Comparison of ENCODE assay signal across 1 cellular context in the genomic region with DNA sequence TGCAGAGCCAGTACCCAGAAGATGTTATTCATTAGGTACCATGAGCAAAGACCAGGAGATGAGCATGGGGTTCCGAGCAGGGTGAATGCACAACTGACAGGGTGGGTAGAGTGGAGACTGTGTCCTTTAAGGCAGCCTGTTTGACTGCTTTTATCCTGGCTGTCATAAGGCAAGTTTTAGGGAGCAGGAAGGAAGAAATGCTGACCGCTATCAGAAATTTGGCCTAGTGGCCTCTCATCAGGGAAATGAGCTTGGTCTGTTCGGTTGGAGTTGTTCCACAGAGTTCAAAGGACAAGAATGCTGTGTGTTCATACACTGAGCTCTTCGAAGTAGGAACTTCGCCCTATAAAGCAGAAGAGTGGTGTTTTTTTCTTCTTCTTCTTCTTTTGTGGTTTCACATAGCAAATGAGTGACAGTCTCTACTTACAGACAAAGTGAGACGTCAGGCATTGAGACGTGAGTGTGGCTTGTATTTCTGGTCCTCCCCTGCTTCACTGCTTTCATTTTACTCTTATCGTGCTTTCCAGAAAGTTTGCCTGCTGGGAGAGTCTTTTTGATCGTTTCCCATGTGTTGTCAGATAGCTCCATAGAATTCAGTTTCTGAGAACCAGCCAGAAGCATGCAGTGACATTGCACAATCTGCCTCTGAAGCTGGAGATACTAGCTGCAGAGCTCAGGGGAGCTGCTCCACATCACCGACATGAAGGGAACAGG.
A peak's percentile ranks its signal among the peaks of the same experiment; 100 is the strongest.
TF ChIP-seq lines count a peak whose summit lies in the region.

A gene with protein sequence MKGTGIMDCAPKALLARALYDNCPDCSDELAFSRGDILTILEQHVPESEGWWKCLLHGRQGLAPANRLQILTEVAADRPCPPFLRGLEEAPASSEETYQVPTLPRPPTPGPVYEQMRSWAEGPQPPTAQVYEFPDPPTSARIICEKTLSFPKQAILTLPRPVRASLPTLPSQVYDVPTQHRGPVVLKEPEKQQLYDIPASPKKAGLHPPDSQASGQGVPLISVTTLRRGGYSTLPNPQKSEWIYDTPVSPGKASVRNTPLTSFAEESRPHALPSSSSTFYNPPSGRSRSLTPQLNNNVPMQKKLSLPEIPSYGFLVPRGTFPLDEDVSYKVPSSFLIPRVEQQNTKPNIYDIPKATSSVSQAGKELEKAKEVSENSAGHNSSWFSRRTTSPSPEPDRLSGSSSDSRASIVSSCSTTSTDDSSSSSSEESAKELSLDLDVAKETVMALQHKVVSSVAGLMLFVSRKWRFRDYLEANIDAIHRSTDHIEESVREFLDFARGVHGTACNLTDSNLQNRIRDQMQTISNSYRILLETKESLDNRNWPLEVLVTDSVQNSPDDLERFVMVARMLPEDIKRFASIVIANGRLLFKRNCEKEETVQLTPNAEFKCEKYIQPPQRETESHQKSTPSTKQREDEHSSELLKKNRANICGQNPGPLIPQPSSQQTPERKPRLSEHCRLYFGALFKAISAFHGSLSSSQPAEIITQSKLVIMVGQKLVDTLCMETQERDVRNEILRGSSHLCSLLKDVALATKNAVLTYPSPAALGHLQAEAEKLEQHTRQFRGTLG (plus strand): TSS at position 502 of the 714 bp plus-strand sequence. CDS start 199 bp downstream, at position 701.

TF ChIP-seq in K562, 482 proteins besides CTCF, POLR2A, EP300 and RAD21 (continued from another document):
- TF ChIP-seq, protein P1, sequence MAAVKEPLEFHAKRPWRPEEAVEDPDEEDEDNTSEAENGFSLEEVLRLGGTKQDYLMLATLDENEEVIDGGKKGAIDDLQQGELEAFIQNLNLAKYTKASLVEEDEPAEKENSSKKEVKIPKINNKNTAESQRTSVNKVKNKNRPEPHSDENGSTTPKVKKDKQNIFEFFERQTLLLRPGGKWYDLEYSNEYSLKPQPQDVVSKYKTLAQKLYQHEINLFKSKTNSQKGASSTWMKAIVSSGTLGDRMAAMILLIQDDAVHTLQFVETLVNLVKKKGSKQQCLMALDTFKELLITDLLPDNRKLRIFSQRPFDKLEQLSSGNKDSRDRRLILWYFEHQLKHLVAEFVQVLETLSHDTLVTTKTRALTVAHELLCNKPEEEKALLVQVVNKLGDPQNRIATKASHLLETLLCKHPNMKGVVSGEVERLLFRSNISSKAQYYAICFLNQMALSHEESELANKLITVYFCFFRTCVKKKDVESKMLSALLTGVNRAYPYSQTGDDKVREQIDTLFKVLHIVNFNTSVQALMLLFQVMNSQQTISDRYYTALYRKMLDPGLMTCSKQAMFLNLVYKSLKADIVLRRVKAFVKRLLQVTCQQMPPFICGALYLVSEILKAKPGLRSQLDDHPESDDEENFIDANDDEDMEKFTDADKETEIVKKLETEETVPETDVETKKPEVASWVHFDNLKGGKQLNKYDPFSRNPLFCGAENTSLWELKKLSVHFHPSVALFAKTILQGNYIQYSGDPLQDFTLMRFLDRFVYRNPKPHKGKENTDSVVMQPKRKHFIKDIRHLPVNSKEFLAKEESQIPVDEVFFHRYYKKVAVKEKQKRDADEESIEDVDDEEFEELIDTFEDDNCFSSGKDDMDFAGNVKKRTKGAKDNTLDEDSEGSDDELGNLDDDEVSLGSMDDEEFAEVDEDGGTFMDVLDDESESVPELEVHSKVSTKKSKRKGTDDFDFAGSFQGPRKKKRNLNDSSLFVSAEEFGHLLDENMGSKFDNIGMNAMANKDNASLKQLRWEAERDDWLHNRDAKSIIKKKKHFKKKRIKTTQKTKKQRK (IDR thresholded peaks at IDR 0.05; ENCODE audit: borderline replicate concordance, low read depth, low read length), result no peak
- TF ChIP-seq, protein P2, sequence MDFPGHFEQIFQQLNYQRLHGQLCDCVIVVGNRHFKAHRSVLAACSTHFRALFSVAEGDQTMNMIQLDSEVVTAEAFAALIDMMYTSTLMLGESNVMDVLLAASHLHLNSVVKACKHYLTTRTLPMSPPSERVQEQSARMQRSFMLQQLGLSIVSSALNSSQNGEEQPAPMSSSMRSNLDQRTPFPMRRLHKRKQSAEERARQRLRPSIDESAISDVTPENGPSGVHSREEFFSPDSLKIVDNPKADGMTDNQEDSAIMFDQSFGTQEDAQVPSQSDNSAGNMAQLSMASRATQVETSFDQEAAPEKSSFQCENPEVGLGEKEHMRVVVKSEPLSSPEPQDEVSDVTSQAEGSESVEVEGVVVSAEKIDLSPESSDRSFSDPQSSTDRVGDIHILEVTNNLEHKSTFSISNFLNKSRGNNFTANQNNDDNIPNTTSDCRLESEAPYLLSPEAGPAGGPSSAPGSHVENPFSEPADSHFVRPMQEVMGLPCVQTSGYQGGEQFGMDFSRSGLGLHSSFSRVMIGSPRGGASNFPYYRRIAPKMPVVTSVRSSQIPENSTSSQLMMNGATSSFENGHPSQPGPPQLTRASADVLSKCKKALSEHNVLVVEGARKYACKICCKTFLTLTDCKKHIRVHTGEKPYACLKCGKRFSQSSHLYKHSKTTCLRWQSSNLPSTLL (IDR thresholded peaks at IDR 0.05), result 0 out of 2 replicates have a peak, but pooled peaks have one; percentile 12
- no peak for TF ChIP-seq MCM5 (IDR thresholded peaks at IDR 0.05; ENCODE audit: low read depth)
- TF ChIP-seq TCF7L2 (IDR thresholded peaks at IDR 0.05; ENCODE audit: low read depth, low read length), result peak; percentile 69; the same call in 1 of the 2 replicates
- TF ChIP-seq, protein P3, sequence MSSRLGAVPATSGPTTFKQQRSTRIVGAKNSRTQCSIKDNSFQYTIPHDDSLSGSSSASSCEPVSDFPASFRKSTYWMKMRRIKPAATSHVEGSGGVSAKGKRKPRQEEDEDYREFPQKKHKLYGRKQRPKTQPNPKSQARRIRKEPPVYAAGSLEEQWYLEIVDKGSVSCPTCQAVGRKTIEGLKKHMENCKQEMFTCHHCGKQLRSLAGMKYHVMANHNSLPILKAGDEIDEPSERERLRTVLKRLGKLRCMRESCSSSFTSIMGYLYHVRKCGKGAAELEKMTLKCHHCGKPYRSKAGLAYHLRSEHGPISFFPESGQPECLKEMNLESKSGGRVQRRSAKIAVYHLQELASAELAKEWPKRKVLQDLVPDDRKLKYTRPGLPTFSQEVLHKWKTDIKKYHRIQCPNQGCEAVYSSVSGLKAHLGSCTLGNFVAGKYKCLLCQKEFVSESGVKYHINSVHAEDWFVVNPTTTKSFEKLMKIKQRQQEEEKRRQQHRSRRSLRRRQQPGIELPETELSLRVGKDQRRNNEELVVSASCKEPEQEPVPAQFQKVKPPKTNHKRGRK (tag; IDR thresholded peaks at IDR 0.05), result no peak
- TF ChIP-seq MED1 (CRISPR knock-in tag; IDR thresholded peaks at IDR 0.05; ENCODE audit: borderline replicate concordance), result no peak
- TF ChIP-seq, protein P4, sequence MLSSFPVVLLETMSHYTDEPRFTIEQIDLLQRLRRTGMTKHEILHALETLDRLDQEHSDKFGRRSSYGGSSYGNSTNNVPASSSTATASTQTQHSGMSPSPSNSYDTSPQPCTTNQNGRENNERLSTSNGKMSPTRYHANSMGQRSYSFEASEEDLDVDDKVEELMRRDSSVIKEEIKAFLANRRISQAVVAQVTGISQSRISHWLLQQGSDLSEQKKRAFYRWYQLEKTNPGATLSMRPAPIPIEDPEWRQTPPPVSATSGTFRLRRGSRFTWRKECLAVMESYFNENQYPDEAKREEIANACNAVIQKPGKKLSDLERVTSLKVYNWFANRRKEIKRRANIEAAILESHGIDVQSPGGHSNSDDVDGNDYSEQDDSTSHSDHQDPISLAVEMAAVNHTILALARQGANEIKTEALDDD (IDR thresholded peaks at IDR 0.05), result no peak
- TF ChIP-seq MTF1 (CRISPR knock-in tag; IDR thresholded peaks at IDR 0.05; ENCODE audit: borderline replicate concordance), result no peak
- TF ChIP-seq HDAC1 (IDR thresholded peaks at IDR 0.05), result peak; percentile 69 to 93; a peak in 3 of 4 replicates
- TF ChIP-seq, protein P5, sequence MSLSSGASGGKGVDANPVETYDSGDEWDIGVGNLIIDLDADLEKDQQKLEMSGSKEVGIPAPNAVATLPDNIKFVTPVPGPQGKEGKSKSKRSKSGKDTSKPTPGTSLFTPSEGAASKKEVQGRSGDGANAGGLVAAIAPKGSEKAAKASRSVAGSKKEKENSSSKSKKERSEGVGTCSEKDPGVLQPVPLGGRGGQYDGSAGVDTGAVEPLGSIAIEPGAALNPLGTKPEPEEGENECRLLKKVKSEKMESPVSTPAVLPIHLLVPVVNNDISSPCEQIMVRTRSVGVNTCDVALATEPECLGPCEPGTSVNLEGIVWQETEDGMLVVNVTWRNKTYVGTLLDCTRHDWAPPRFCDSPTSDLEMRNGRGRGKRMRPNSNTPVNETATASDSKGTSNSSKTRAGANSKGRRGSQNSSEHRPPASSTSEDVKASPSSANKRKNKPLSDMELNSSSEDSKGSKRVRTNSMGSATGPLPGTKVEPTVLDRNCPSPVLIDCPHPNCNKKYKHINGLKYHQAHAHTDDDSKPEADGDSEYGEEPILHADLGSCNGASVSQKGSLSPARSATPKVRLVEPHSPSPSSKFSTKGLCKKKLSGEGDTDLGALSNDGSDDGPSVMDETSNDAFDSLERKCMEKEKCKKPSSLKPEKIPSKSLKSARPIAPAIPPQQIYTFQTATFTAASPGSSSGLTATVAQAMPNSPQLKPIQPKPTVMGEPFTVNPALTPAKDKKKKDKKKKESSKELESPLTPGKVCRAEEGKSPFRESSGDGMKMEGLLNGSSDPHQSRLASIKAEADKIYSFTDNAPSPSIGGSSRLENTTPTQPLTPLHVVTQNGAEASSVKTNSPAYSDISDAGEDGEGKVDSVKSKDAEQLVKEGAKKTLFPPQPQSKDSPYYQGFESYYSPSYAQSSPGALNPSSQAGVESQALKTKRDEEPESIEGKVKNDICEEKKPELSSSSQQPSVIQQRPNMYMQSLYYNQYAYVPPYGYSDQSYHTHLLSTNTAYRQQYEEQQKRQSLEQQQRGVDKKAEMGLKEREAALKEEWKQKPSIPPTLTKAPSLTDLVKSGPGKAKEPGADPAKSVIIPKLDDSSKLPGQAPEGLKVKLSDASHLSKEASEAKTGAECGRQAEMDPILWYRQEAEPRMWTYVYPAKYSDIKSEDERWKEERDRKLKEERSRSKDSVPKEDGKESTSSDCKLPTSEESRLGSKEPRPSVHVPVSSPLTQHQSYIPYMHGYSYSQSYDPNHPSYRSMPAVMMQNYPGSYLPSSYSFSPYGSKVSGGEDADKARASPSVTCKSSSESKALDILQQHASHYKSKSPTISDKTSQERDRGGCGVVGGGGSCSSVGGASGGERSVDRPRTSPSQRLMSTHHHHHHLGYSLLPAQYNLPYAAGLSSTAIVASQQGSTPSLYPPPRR (CRISPR knock-in tag; IDR thresholded peaks at IDR 0.05; ENCODE audit: borderline replicate concordance), result peak; percentile 98
- TF ChIP-seq SAFB2 (IDR thresholded peaks at IDR 0.05; ENCODE audit: borderline replicate concordance, low read depth, low read length, severe bottlenecking), result no peak
- TF ChIP-seq ERF (CRISPR knock-in tag; IDR thresholded peaks at IDR 0.05), result no peak
- TF ChIP-seq, protein P6, sequence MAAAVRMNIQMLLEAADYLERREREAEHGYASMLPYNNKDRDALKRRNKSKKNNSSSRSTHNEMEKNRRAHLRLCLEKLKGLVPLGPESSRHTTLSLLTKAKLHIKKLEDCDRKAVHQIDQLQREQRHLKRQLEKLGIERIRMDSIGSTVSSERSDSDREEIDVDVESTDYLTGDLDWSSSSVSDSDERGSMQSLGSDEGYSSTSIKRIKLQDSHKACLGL (CRISPR knock-in tag; IDR thresholded peaks at IDR 0.05; ENCODE audit: borderline replicate concordance, poor library complexity, severe bottlenecking), result no peak
- TF ChIP-seq ZNF408 (CRISPR knock-in tag; IDR thresholded peaks at IDR 0.05; ENCODE audit: low read depth), result no peak
- no peak for TF ChIP-seq ZNF780A (CRISPR knock-in tag; IDR thresholded peaks at IDR 0.05)
- no peak for TF ChIP-seq TSC22D4 (tag; IDR thresholded peaks at IDR 0.05)
- TF ChIP-seq EHMT2 (IDR thresholded peaks at IDR 0.05), result no peak
- TF ChIP-seq RHOXF2B (CRISPR knock-in tag; conservative IDR thresholded peaks at IDR 0.05), result no peak
- TF ChIP-seq ZFX (CRISPR knock-in tag; IDR thresholded peaks at IDR 0.05), result peak; percentile 22; the same call in 1 of the 2 replicates
- no peak for TF ChIP-seq RBM14 (IDR thresholded peaks at IDR 0.05; ENCODE audit: borderline replicate concordance, insufficient read depth, low read depth, low read length)
- no peak for TF ChIP-seq ZNF77 (CRISPR knock-in tag; IDR thresholded peaks at IDR 0.05)
- no peak for TF ChIP-seq BRF1 (IDR thresholded peaks at IDR 0.05; ENCODE audit: borderline replicate concordance, extremely low read depth, insufficient read length)
- TF ChIP-seq ZNF699 (CRISPR knock-in tag; IDR thresholded peaks at IDR 0.05; ENCODE audit: insufficient replicate concordance), result no peak
- TF ChIP-seq, protein P7, sequence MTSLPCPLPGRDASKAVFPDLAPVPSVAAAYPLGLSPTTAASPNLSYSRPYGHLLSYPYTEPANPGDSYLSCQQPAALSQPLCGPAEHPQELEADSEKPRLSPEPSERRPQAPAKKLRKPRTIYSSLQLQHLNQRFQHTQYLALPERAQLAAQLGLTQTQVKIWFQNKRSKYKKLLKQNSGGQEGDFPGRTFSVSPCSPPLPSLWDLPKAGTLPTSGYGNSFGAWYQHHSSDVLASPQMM (CRISPR knock-in tag; IDR thresholded peaks at IDR 0.05), result no peak
- TF ChIP-seq ZNF165 (CRISPR knock-in tag; IDR thresholded peaks at IDR 0.05; ENCODE audit: borderline replicate concordance), result no peak
- peak; percentile 94 for TF ChIP-seq MAFG (tag; conservative IDR thresholded peaks at IDR 0.05)
- no peak for TF ChIP-seq ARHGAP35 (IDR thresholded peaks at IDR 0.05; ENCODE audit: partially characterized antibody)
- TF ChIP-seq, protein P8, sequence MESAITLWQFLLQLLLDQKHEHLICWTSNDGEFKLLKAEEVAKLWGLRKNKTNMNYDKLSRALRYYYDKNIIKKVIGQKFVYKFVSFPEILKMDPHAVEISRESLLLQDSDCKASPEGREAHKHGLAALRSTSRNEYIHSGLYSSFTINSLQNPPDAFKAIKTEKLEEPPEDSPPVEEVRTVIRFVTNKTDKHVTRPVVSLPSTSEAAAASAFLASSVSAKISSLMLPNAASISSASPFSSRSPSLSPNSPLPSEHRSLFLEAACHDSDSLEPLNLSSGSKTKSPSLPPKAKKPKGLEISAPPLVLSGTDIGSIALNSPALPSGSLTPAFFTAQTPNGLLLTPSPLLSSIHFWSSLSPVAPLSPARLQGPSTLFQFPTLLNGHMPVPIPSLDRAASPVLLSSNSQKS (CRISPR knock-in tag; IDR thresholded peaks at IDR 0.05), result no peak
- TF ChIP-seq ZBTB8A (IDR thresholded peaks at IDR 0.05; ENCODE audit: partially characterized antibody), result no peak
- 0 out of 2 replicates have a peak, but pooled peaks have one; percentile 39 for TF ChIP-seq FOXJ2 (tag; IDR thresholded peaks at IDR 0.05)
- TF ChIP-seq EGR1 (conservative IDR thresholded peaks at IDR 0.05), result peak; percentile 69
